Comparison of ENCODE assay signal across 1 cellular context in genomic region chr7:108193593-108194498, GRCh38.
TF ChIP-seq lines count a peak whose summit lies in the region.

No MANE protein-coding gene starts in this region.

TF ChIP-seq in GM23338, 12 proteins besides CTCF, POLR2A, EP300 and RAD21 (continued from another document):
- TF ChIP-seq REST (IDR thresholded peaks at IDR 0.05; ENCODE audit: unreplicated experiment), result no peak
- no peak for TF ChIP-seq ZNF331 (CRISPR knock-in tag; IDR thresholded peaks at IDR 0.05; ENCODE audit: low read depth)
- TF ChIP-seq, protein P1, sequence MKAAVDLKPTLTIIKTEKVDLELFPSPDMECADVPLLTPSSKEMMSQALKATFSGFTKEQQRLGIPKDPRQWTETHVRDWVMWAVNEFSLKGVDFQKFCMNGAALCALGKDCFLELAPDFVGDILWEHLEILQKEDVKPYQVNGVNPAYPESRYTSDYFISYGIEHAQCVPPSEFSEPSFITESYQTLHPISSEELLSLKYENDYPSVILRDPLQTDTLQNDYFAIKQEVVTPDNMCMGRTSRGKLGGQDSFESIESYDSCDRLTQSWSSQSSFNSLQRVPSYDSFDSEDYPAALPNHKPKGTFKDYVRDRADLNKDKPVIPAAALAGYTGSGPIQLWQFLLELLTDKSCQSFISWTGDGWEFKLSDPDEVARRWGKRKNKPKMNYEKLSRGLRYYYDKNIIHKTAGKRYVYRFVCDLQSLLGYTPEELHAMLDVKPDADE (IDR thresholded peaks at IDR 0.05), result no peak
- TF ChIP-seq EZH2 (IDR thresholded peaks at IDR 0.05; ENCODE audit: low read depth, unreplicated experiment), result no peak
- no peak for TF ChIP-seq JUNB (IDR thresholded peaks at IDR 0.05; ENCODE audit: unreplicated experiment)
